8 cellular contexts compared by ENCODE assay signal in genomic region chr9:34989946-34990635, GRCh38. TPM values are rescaled to one million over a fixed set of nuclear protein-coding genes. Genes with fewer than 3 reads are reported as not detected.
DNase-seq lines count a peak whose midpoint lies in the region; ATAC-seq and TF ChIP-seq lines count a peak whose summit lies in the region.

No MANE protein-coding gene starts in this region.

- peaks cover 37 to 42% of the 10 kb centered on the region in 2 donors for H3K4me1 Mint-ChIP-seq in natural killer cell treated with Interleukin-12 subunit alpha and Interleukin-12 subunit beta and Interleukin-15 and Interleukin-18, amount 100 ng/mL, for 72 hours (ENCODE audit: low read depth in 2 of 2)

- no peaks in the 10 kb centered on the region for H3K36me3 ChIP-seq in urinary bladder (ENCODE audit: insufficient read depth)

- H3K4me3 Mint-ChIP-seq in natural killer cell treated with Interleukin-12 subunit alpha and Interleukin-12 subunit beta and Interleukin-15 and Interleukin-18, amount 100 ng/mL, for 72 hours = peak overlapping the region; percentile 88

- peak; percentile 55 for DNase-seq in NCI-H2029 (lab: John Stamatoyannopoulos, UW)
- no peak for DNase-seq in NCI-H2029 treated with DMSO at 0.1 percent for 48 hours (lab: John Stamatoyannopoulos, UW)
- peak; percentile 23 for DNase-seq in NCI-H2227 treated with DMSO at 0.1 percent for 48 hours (lab: John Stamatoyannopoulos, UW)
- peak; percentile 25 for DNase-seq in activated T-helper 9 cell treated with anti-CD3 and anti-CD28 coated beads, Interleukin-2, amount 50 U/mL, for 16 hours (ENCODE audit: low read depth)
- peak; percentile 55 for DNase-seq in fibroblast of villous mesenchyme (ENCODE audit: low read depth)
- no peak for DNase-seq in natural killer cell treated with Interleukin-12 subunit alpha and Interleukin-12 subunit beta and Interleukin-15 and Interleukin-18, amount 100 ng/mL, for 72 hours (ENCODE audit: low spot score)

- H3K4me1 ChIP-seq in urinary bladder (ENCODE audit: insufficient read depth) = no peaks in the 10 kb centered on the region

- peak overlapping the region; percentile 91 for H3K27ac ChIP-seq in urinary bladder (ENCODE audit: low read depth)

- no peaks in the 10 kb centered on the region for H3K9me3 Mint-ChIP-seq in natural killer cell treated with Interleukin-12 subunit alpha and Interleukin-12 subunit beta and Interleukin-15 and Interleukin-18, amount 100 ng/mL, for 72 hours

- H3K36me3 Mint-ChIP-seq in natural killer cell treated with Interleukin-12 subunit alpha and Interleukin-12 subunit beta and Interleukin-15 and Interleukin-18, amount 100 ng/mL, for 72 hours = no peaks in the 10 kb centered on the region

- H3K4me3 ChIP-seq in fibroblast of villous mesenchyme (ENCODE audit: low read depth, low read length) (peak overlapping the region; percentile 89), urinary bladder (ENCODE audit: low read depth, low read length) (peak overlapping the region; percentile 70)

- ATAC-seq in natural killer cell treated with Interleukin-12 subunit alpha and Interleukin-12 subunit beta and Interleukin-15 and Interleukin-18, amount 100 ng/mL, for 72 hours = no peak
- ATAC-seq in HG03175 (IDR thresholded peaks at IDR 0.05; ENCODE audit: unreplicated experiment) = no peak

- TF ChIP-seq CTCF in fibroblast of villous mesenchyme (IDR thresholded peaks at IDR 0.05; ENCODE audit: insufficient read depth, low read depth, low read length) = no peak

- H3K27me3 Mint-ChIP-seq in natural killer cell treated with Interleukin-12 subunit alpha and Interleukin-12 subunit beta and Interleukin-15 and Interleukin-18, amount 100 ng/mL, for 72 hours = peaks cover 0 to 9% of the 10 kb centered on the region in 2 donors

- H3K27ac Mint-ChIP-seq in natural killer cell treated with Interleukin-12 subunit alpha and Interleukin-12 subunit beta and Interleukin-15 and Interleukin-18, amount 100 ng/mL, for 72 hours = peak overlapping the region in 1 of 2 donors; percentile 5

- 8% methylated on average over 38 of the region's 39 CpGs for WGBS in urinary bladder

RNA-seq across cellular contexts. Expression of gene DNAJB5, which starts 0.5 kb away (rescaled TPM):
- total RNA-seq in fibroblast of villous mesenchyme = 16.1 and 18.1 TPM in 2 replicates
- total RNA-seq in natural killer cell treated with Interleukin-12 subunit alpha and Interleukin-12 subunit beta and Interleukin-15 and Interleukin-18, amount 100 ng/mL, for 72 hours = 1 to 10 TPM; 1.7 to 5.0 TPM
- total RNA-seq in urinary bladder = 15.3 TPM
- 89.8 TPM for polyA plus RNA-seq in urinary bladder

RNA-seq across cellular contexts. Expression of gene PHF24, which starts 32.0 kb away (rescaled TPM):
- not detected in 2 replicates for total RNA-seq in fibroblast of villous mesenchyme
- not detected for total RNA-seq in natural killer cell treated with Interleukin-12 subunit alpha and Interleukin-12 subunit beta and Interleukin-15 and Interleukin-18, amount 100 ng/mL, for 72 hours
- 0.69 TPM for total RNA-seq in urinary bladder
- 0.18 TPM for polyA plus RNA-seq in urinary bladder

Comparison
In these comparisons a context has a peak if more than half of its experiments do, and no peak if none do; other contexts are left out.
1. DNase-seq: peak in NCI-H2029 (single experiment), NCI-H2227 treated with DMSO at 0.1 percent for 48 hours (single experiment), activated T-helper 9 cell treated with anti-CD3 and anti-CD28 coated beads, Interleukin-2, amount 50 U/mL, for 16 hours (single experiment) and fibroblast of villous mesenchyme (single experiment); none in NCI-H2029 treated with DMSO at 0.1 percent for 48 hours (single experiment) and natural killer cell treated with Interleukin-12 subunit alpha and Interleukin-12 subunit beta and Interleukin-15 and Interleukin-18, amount 100 ng/mL, for 72 hours (single experiment).